ENCODE assay signal across 9 cellular contexts in the genomic region with DNA sequence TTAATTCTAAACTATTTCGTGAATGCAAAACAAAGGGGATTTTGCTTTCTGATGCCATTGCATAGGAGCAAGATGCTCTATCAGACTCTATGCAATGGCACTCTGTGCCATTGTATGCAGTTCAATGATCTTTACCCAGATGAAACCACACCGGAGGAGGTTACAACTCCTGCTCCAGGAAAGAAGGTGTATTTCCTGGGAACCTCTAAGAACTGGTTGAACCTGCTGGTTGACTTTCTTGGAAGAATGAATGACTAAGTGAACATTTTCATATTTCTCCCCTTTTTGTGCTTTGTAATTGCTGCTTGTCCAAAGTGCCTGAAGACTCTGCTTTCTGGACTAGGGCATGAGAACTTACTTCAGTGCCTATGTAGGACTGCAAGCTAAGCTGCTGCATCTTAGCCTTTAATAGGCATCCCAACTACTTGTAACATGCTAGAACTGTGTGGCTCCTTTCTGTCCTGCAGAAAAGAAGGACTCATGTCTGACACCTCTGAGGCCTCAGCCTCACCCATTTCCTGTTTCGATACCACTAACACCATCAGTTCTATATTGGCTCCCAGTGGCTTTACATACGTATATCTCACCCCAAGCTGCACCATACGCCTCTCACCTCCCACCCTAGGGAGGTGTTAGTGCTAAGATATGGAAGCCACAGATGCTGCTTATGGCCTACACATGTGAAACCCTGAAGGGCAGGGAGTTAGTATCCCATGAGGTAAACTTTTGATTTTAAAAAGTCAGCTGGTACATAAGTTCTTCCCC.
DNase-seq lines count a peak whose midpoint lies in the region; ATAC-seq and TF ChIP-seq lines count a peak whose summit lies in the region.
"Had no signal": no experiment of that assay in that cellular context is flagged by ENCODE, and none has a peak within 500 bp of the region (broad histone marks: within the 10 kb centered on the region; RNA-seq: fewer than 3 reads in every experiment).

No MANE protein-coding gene starts in this region.

- H2AFZ ChIP-seq in MM.1S (ENCODE audit: low read length): peak overlapping the region; percentile 53

- peak overlapping the region; percentile 58 for H3K4me2 ChIP-seq in MM.1S (ENCODE audit: low read depth, low read length)

- ATAC-seq in GM18519 (IDR thresholded peaks at IDR 0.05; ENCODE audit: low FRiP score, unreplicated experiment): peak; percentile 92
- peak; percentile 91 for ATAC-seq in GM21737 (IDR thresholded peaks at IDR 0.05; ENCODE audit: unreplicated experiment)

- peak overlapping the region; percentile 4 for H3K4me3 ChIP-seq in MM.1S (ENCODE audit: low read length)

- no peaks in the 10 kb centered on the region for H4K20me1 ChIP-seq in MM.1S (ENCODE audit: insufficient read depth, low read length)

- peak overlapping the region; percentile 93 for H3K27ac ChIP-seq in MM.1S (ENCODE audit: low read length)
- H3K27ac ChIP-seq: HL-60 had no signal

- H3K9ac ChIP-seq in MM.1S (ENCODE audit: low read length): peak overlapping the region; percentile 37

- no peaks in the 10 kb centered on the region for H3K27me3 ChIP-seq in MM.1S (replicated peaks; ENCODE audit: insufficient read depth, low read length)

- peaks cover 45% of the 10 kb centered on the region for H3K4me1 ChIP-seq in MM.1S (ENCODE audit: low read length)

- TF ChIP-seq CTCF in MM.1S (IDR thresholded peaks at IDR 0.05; ENCODE audit: low read length): 0 out of 2 replicates have a peak, but pooled peaks have one; percentile 8

- DNase-seq in MM.1S (peak; percentile 87), iPS-NIHi11 (ENCODE audit: low spot score) (peak; percentile 37), kidney glomerular epithelial cell (lab: John Stamatoyannopoulos, UW) (no peak), foreskin melanocyte (no peak), C1 segment of cervical spinal cord (lab: John Stamatoyannopoulos, UW) (no peak), AML-193 (lab: John Stamatoyannopoulos, UW) (no peak)

- no peaks in the 10 kb centered on the region for H3K9me2 ChIP-seq in MM.1S (replicated peaks; ENCODE audit: insufficient read depth, low read length)

- H3K79me2 ChIP-seq in MM.1S (ENCODE audit: low read length): no peaks in the 10 kb centered on the region

- H3F3A ChIP-seq in MM.1S (ENCODE audit: insufficient read depth, low read length): peaks cover 35% of the 10 kb centered on the region

- H3K9me3 ChIP-seq in MM.1S (replicated peaks; ENCODE audit: insufficient read depth, low read length): no peaks in the 10 kb centered on the region

- no peaks in the 10 kb centered on the region for H3K36me3 ChIP-seq in MM.1S (replicated peaks; ENCODE audit: insufficient read depth, low read length)

Comparison
In these comparisons a context has a peak if more than half of its experiments do, and no peak if none do; other contexts are left out.
1. DNase-seq: peak in MM.1S (single experiment) and iPS-NIHi11 (single experiment); none in kidney glomerular epithelial cell (single experiment), foreskin melanocyte (single experiment), C1 segment of cervical spinal cord (0 of 14) and AML-193 (0 of 2).